Comparison of ENCODE assay signal across 15 cellular contexts in the genomic region with DNA sequence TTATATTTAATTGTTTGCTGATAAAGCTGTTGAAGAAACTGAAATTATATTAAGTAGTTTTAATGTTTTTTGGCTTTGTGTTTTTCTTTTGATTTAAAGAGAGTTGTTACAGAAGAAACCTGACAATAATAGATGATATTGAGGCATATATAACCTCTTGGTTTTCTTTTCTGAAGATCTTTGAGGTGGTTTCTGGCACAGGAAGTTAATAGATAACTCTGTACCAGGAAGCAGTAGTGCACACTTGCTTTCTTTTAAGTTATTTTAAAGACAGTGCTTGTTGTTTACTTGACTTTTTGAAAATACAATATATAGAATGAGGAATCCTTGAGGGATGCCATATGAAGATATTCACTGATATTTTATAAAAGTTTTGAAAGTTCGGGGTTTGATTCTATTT.
DNase-seq lines count a peak whose midpoint lies in the region; ATAC-seq and TF ChIP-seq lines count a peak whose summit lies in the region.
"Had no signal": no experiment of that assay in that cellular context is flagged by ENCODE, and none has a peak within 500 bp of the region (broad histone marks: within the 10 kb centered on the region; RNA-seq: fewer than 3 reads in every experiment).

No MANE protein-coding gene starts in this region.

- no peak overlapping the region for H3K9ac ChIP-seq in MM.1S (ENCODE audit: low read length)

- TF ChIP-seq CTCF in MM.1S (IDR thresholded peaks at IDR 0.05; ENCODE audit: low read length), result no peak

- no peaks in the 10 kb centered on the region for H3F3A ChIP-seq in MM.1S (ENCODE audit: insufficient read depth, low read length)

- H3K9me2 ChIP-seq in MM.1S (replicated peaks; ENCODE audit: insufficient read depth, low read length), result no peaks in the 10 kb centered on the region

- H3K4me3 ChIP-seq in MM.1S (ENCODE audit: low read length), result no peak overlapping the region
- H3K4me3 ChIP-seq: body of pancreas, gastroesophageal sphincter, mucosa of descending colon had no signal

- H2AFZ ChIP-seq in MM.1S (ENCODE audit: low read length), result no peak overlapping the region

- H3K27ac ChIP-seq in MM.1S (ENCODE audit: low read length), result no peak overlapping the region
- H3K27ac ChIP-seq: body of pancreas, gastroesophageal sphincter had no signal

- no peaks in the 10 kb centered on the region for H4K20me1 ChIP-seq in MM.1S (ENCODE audit: insufficient read depth, low read length)

- H3K36me3 ChIP-seq in MM.1S (replicated peaks; ENCODE audit: insufficient read depth, low read length), result no peaks in the 10 kb centered on the region
- H3K36me3 ChIP-seq: gastroesophageal sphincter had no signal

- H3K27me3 Mint-ChIP-seq in activated T-cell treated with anti-CD3 and anti-CD28 coated beads, Interleukin-2, amount 50 U/mL, for 4 hours (ENCODE audit: low read depth), result no peaks in the 10 kb centered on the region
- H3K27me3 Mint-ChIP-seq: effector memory CD8-positive, alpha-beta T cell had no signal

- H3K4me1 Mint-ChIP-seq in activated T-cell treated with anti-CD3 and anti-CD28 coated beads, Interleukin-2, amount 50 U/mL, for 4 hours (ENCODE audit: low read depth), result peaks cover 6% of the 10 kb centered on the region

- H3K4me1 ChIP-seq in MM.1S (ENCODE audit: low read length), result no peaks in the 10 kb centered on the region
- H3K4me1 ChIP-seq: body of pancreas, gastroesophageal sphincter had no signal

- H3K27me3 ChIP-seq in MM.1S (replicated peaks; ENCODE audit: insufficient read depth, low read length), result no peaks in the 10 kb centered on the region
- H3K27me3 ChIP-seq: body of pancreas, gastroesophageal sphincter had no signal

- ATAC-seq in activated T-cell treated with anti-CD3 and anti-CD28 coated beads, Interleukin-2, amount 50 U/mL, for 4 hours, result no peak
- ATAC-seq in GM21529 (IDR thresholded peaks at IDR 0.05; ENCODE audit: unreplicated experiment), result peak; percentile 63
- ATAC-seq: body of pancreas; effector memory CD8-positive, alpha-beta T cell; gastroesophageal sphincter; mucosa of descending colon had no signal

- peak overlapping the region; percentile 37 for H3K4me3 Mint-ChIP-seq in activated T-cell treated with anti-CD3 and anti-CD28 coated beads, Interleukin-2, amount 50 U/mL, for 4 hours
- H3K4me3 Mint-ChIP-seq: effector memory CD8-positive, alpha-beta T cell had no signal

- no peaks in the 10 kb centered on the region for H3K79me2 ChIP-seq in MM.1S (ENCODE audit: low read length)

- H3K4me2 ChIP-seq in MM.1S (ENCODE audit: low read depth, low read length), result no peak overlapping the region

- peaks cover 2% of the 10 kb centered on the region for H3K36me3 Mint-ChIP-seq in activated T-cell treated with anti-CD3 and anti-CD28 coated beads, Interleukin-2, amount 50 U/mL, for 4 hours (ENCODE audit: insufficient read depth)

- H3K9me3 ChIP-seq in MM.1S (replicated peaks; ENCODE audit: insufficient read depth, low read length), result no peaks in the 10 kb centered on the region
- H3K9me3 ChIP-seq: body of pancreas, gastroesophageal sphincter had no signal

- no peak for DNase-seq in activated T-cell treated with anti-CD3 and anti-CD28 coated beads, Interleukin-2, amount 50 U/mL, for 4 hours
- DNase-seq in activated T-cell treated with anti-CD3 and anti-CD28 coated beads for 4 hours (no peak), MM.1S (peak; percentile 5), renal cortical epithelial cell (ENCODE audit: low read depth) (peak; percentile 46), T-helper 9 cell (no peak), NCI-H226 (no peak), activated gamma-delta T cell treated with Interleukin-2 at 50 U/mL for 16 hours (no peak)
- DNase-seq: ACHN; body of pancreas; DMS153; effector memory CD8-positive, alpha-beta T cell; mucosa of descending colon; NCI-H1436 had no signal

- H3K9me3 Mint-ChIP-seq in activated T-cell treated with anti-CD3 and anti-CD28 coated beads, Interleukin-2, amount 50 U/mL, for 4 hours, result peaks cover 27% of the 10 kb centered on the region

Comparison
In these comparisons a context has a peak if more than half of its experiments do, and no peak if none do; other contexts are left out.
1. DNase-seq: peak in MM.1S (single experiment) and renal cortical epithelial cell (single experiment); none in activated T-cell treated with anti-CD3 and anti-CD28 coated beads, Interleukin-2, amount 50 U/mL, for 4 hours (single experiment), activated T-cell treated with anti-CD3 and anti-CD28 coated beads for 4 hours (single experiment), T-helper 9 cell (single experiment), NCI-H226 (single experiment) and activated gamma-delta T cell treated with Interleukin-2 at 50 U/mL for 16 hours (single experiment).